Comparison of ENCODE assay signal across 16 cellular contexts in genomic region chr21:31337086-31337485, GRCh38.
"Had no signal": no experiment of that assay in that cellular context is flagged by ENCODE, and none has a peak within 500 bp of the region (broad histone marks: within the 10 kb centered on the region; RNA-seq: fewer than 3 reads in every experiment).

No MANE protein-coding gene starts in this region.

- H3K4me3 Mint-ChIP-seq: activated CD4-positive, alpha-beta T cell treated with anti-CD3 and anti-CD28 coated beads, Interleukin-2, amount 10 ng/mL, durations not matched to agents 7 days and 5 days; activated naive CD8-positive, alpha-beta T cell treated with anti-CD3 and anti-CD28 coated beads, Interleukin-2, amount 50 U/mL, for 24 hours; activated T-cell treated with anti-CD3 and anti-CD28 coated beads, Interleukin-2, amount 50 U/mL, for 4 hours; central memory CD8-positive, alpha-beta T cell; endodermal cell; nephron; stimulated activated naive CD8-positive, alpha-beta T cell treated with anti-CD3 and anti-CD28 coated beads, Interleukin-15, Interleukin-2, amounts not matched to agents 100 ng/mL and 50 ng/mL, for 24 hours had no signal

- H3K27ac ChIP-seq: sigmoid colon, thoracic aorta had no signal

- H3K27me3 Mint-ChIP-seq: activated CD4-positive, alpha-beta T cell treated with anti-CD3 and anti-CD28 coated beads, Interleukin-2, amount 10 ng/mL, durations not matched to agents 7 days and 5 days; activated naive CD8-positive, alpha-beta T cell treated with anti-CD3 and anti-CD28 coated beads, Interleukin-2, amount 50 U/mL, for 24 hours; stimulated activated naive CD8-positive, alpha-beta T cell treated with anti-CD3 and anti-CD28 coated beads, Interleukin-15, Interleukin-2, amounts not matched to agents 100 ng/mL and 50 ng/mL, for 24 hours had no signal

- DNase-seq: activated CD4-positive, alpha-beta T cell treated with anti-CD3 and anti-CD28 coated beads, Interleukin-2, amount 10 ng/mL, durations not matched to agents 7 days and 5 days; activated CD4-positive, CD25-positive, alpha-beta regulatory T cell; activated gamma-delta T cell; activated naive CD8-positive, alpha-beta T cell treated with anti-CD3 and anti-CD28 coated beads, Interleukin-2, amount 50 U/mL, for 24 hours; activated T-cell treated with anti-CD3 and anti-CD28 coated beads, Interleukin-2, amount 50 U/mL, for 4 hours; endodermal cell; glutamatergic neuron; mucosa of descending colon; occipital lobe; sigmoid colon; SK-N-SH; stimulated activated CD4-positive, alpha-beta T cell treated with anti-CD3 and anti-CD28 coated beads, Interleukin-2, amount 100 ng/mL, for 48 hours had no signal

- H3K9me3 Mint-ChIP-seq: activated CD4-positive, alpha-beta T cell treated with anti-CD3 and anti-CD28 coated beads, Interleukin-2, amount 10 ng/mL, durations not matched to agents 7 days and 5 days; activated naive CD8-positive, alpha-beta T cell treated with anti-CD3 and anti-CD28 coated beads, Interleukin-2, amount 50 U/mL, for 24 hours; activated T-cell treated with anti-CD3 and anti-CD28 coated beads, Interleukin-2, amount 50 U/mL, for 4 hours; central memory CD8-positive, alpha-beta T cell; endodermal cell; nephron; stimulated activated naive CD8-positive, alpha-beta T cell treated with anti-CD3 and anti-CD28 coated beads, Interleukin-15, Interleukin-2, amounts not matched to agents 100 ng/mL and 50 ng/mL, for 24 hours had no signal

- H3K27ac Mint-ChIP-seq: activated CD4-positive, alpha-beta T cell treated with anti-CD3 and anti-CD28 coated beads, Interleukin-2, amount 10 ng/mL, durations not matched to agents 7 days and 5 days; endodermal cell; nephron had no signal

- ATAC-seq: mucosa of descending colon had no signal

- H3K4me1 Mint-ChIP-seq: central memory CD8-positive, alpha-beta T cell had no signal
